In genomic region chr16:87956169-87956770, GRCh38 we compare ENCODE assay signal across 8 cellular contexts. TPM values are rescaled to one million over a fixed set of nuclear protein-coding genes. Genes with fewer than 3 reads are reported as not detected.
DNase-seq lines count a peak whose midpoint lies in the region; ATAC-seq and TF ChIP-seq lines count a peak whose summit lies in the region.

No MANE protein-coding gene starts in this region.

- H3K4me1 ChIP-seq in esophagus muscularis mucosa: peaks cover 52 to 73% (median 56%) of the 10 kb centered on the region in 4 donors
- H3K4me1 ChIP-seq in rectal smooth muscle tissue (ENCODE audit: control insufficient read depth, insufficient read depth, low read length): peaks cover 3% of the 10 kb centered on the region

- intact Hi-C loops in esophagus muscularis mucosa (cut with DNase I): no loop called here

- ATAC-seq in HG02840 (IDR thresholded peaks at IDR 0.05; ENCODE audit: low FRiP score, unreplicated experiment): no peak
- ATAC-seq in GM18517 (IDR thresholded peaks at IDR 0.05; ENCODE audit: unreplicated experiment): no peak

- H3K9me3 ChIP-seq in KOPT-K1 (ENCODE audit: insufficient read depth, low read length, poor library complexity, severe bottlenecking) (no peaks in the 10 kb centered on the region), esophagus muscularis mucosa (no peaks in the 10 kb centered on the region)

- no peak for TF ChIP-seq POLR2A in esophagus muscularis mucosa (IDR thresholded peaks at IDR 0.05; ENCODE audit: low read depth)

- POLR2A ChIA-PET in GM10248 (lab: Yijun Ruan, JAX): no interaction called here

- no peak overlapping the region for H3K9ac ChIP-seq in rectal smooth muscle tissue (ENCODE audit: low read length)

- CTCF ChIA-PET in GM10248 (lab: Yijun Ruan, JAX): interaction anchor here (0.9 to 2.3 kb wide), 12 partner anchors 10 to 482 kb away, joined by 3 to 13 read pairs (median 4); no protein-coding TSS in a partner anchor

- TF ChIP-seq EP300 in esophagus muscularis mucosa (IDR thresholded peaks at IDR 0.05): no peak

- H3K36me3 ChIP-seq in KOPT-K1 (ENCODE audit: insufficient read depth, low read length) (peaks cover 40% of the 10 kb centered on the region), esophagus muscularis mucosa (peaks cover 0 to 28% (median 12%) of the 10 kb centered on the region in 4 donors), rectal smooth muscle tissue (ENCODE audit: control insufficient read depth, insufficient read depth, low read length) (no peaks in the 10 kb centered on the region)

- H3K27ac ChIP-seq in KOPT-K1 (ENCODE audit: low read depth, low read length, poor library complexity, severe bottlenecking) (peak overlapping the region; percentile 82), esophagus muscularis mucosa (replicated peaks in 1 of 4) (peak overlapping the region in 2 of 4 donors; percentile 41 to 51), rectal smooth muscle tissue (ENCODE audit: low read depth, low read length) (no peak overlapping the region)

- DNase-seq in GM10248 (ENCODE audit: extremely low spot score) (peak; percentile 79), esophagus muscularis mucosa (ENCODE audit: extremely low spot score) (no peak), DMS53 treated with DMSO at 0.1 percent for 48 hours (lab: John Stamatoyannopoulos, UW; ENCODE audit: unreplicated experiment) (no peak)
- peak; percentile 83 for DNase-seq in activated CD8-positive, alpha-beta memory T cell treated with anti-CD3 and anti-CD28 coated beads for 24 hours

- H3K4me3 ChIP-seq in esophagus muscularis mucosa: peak overlapping the region in 3 of 4 donors; percentile 5 to 23 (median 13)
- H3K4me3 ChIP-seq in rectal smooth muscle tissue (ENCODE audit: low read length): peak overlapping the region; percentile 15

- 32% methylated on average over 13 of the region's 13 CpGs for whole genome bisulfite sequencing in esophagus muscularis mucosa

- no peaks in the 10 kb centered on the region for H3K27me3 ChIP-seq in esophagus muscularis mucosa
- H3K27me3 ChIP-seq in rectal smooth muscle tissue (ENCODE audit: control insufficient read depth, insufficient read depth, low read length): no peaks in the 10 kb centered on the region

- TF ChIP-seq CTCF in GM10248 (IDR thresholded peaks at IDR 0.05; ENCODE audit: control extremely low read depth, extremely low read depth, low read depth, missing control alignments) (no peak), esophagus muscularis mucosa (IDR thresholded peaks at IDR 0.05) (no peak)

RNA-seq across cellular contexts. Expression of gene BANP, which starts 5.0 kb away (rescaled TPM):
- 10 to 100 TPM; 18.9 to 33.6 (median 28.2) TPM for total RNA-seq in esophagus muscularis mucosa

RNA-seq across cellular contexts. Expression of gene CA5A, which starts 19.9 kb away (rescaled TPM):
- not detected for total RNA-seq in esophagus muscularis mucosa

Comparison
In these comparisons a context has a peak if more than half of its experiments do, and no peak if none do; other contexts are left out.
1. DNase-seq: peak in GM10248 (single experiment) and activated CD8-positive, alpha-beta memory T cell treated with anti-CD3 and anti-CD28 coated beads for 24 hours (single experiment); none in esophagus muscularis mucosa (single experiment) and DMS53 treated with DMSO at 0.1 percent for 48 hours (single experiment).